In the genomic region with DNA sequence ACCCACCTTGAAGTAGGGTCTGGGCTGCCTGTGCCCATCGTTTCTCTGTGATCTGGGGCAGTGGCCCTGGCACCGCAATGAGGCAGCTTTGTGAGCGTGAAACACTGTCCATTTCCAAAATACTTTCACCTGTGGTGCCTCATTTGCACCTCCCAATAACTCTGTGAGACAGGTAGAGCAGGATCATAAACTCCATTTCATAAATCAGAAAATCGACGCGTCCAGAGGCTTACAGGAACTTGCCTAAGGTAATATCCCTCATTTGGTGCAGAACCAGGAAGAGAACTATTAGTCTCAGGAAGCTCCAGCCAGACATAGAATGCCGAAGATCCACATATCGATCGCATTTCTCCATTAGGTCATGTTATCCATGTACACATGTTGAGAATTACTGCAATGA, we compare ENCODE assay signal across 26 cellular contexts. TPM values are rescaled to one million over a fixed set of nuclear protein-coding genes. Genes with fewer than 3 reads are reported as not detected.
DNase-seq lines count a peak whose midpoint lies in the region; ATAC-seq, FAIRE-seq and TF ChIP-seq lines count a peak whose summit lies in the region.
"Had no signal": no experiment of that assay in that cellular context is flagged by ENCODE, and none has a peak within 500 bp of the region (broad histone marks: within the 10 kb centered on the region; RNA-seq: fewer than 3 reads in every experiment).

No MANE protein-coding gene starts in this region.

- H3K27ac ChIP-seq in HepG2 (ENCODE audit: extremely low read length, insufficient read depth, low read length) (no peak overlapping the region), right lobe of liver (no peak overlapping the region), colonic mucosa (peak overlapping the region; percentile 81), prostate gland (peak overlapping the region; percentile 58 to 85), dorsolateral prefrontal cortex (no peak overlapping the region)
- H3K27ac ChIP-seq: ovary, SK-N-MC had no signal

- H3K36me3 ChIP-seq in HepG2 (replicated peaks in 1 of 2; ENCODE audit: control insufficient read depth in 1 of 2, insufficient read depth in 2 of 2, low read length in 2 of 2) = no peaks in the 10 kb centered on the region
- H3K36me3 ChIP-seq in right lobe of liver = no peaks in the 10 kb centered on the region
- H3K36me3 ChIP-seq in colonic mucosa = no peaks in the 10 kb centered on the region
- H3K36me3 ChIP-seq in prostate gland = no peaks in the 10 kb centered on the region
- H3K36me3 ChIP-seq: ovary had no signal

- no peaks in the 10 kb centered on the region for H3K36me3 Mint-ChIP-seq in activated CD8-positive, alpha-beta T cell treated with anti-CD3 and anti-CD28 coated beads, Interleukin-2, amount 10 ng/mL, durations not matched to agents 7 days and 5 days (ENCODE audit: low read depth)
- H3K36me3 Mint-ChIP-seq: natural killer cell had no signal

- H3K79me2 ChIP-seq in HepG2 (ENCODE audit: insufficient read depth, low read length) = no peaks in the 10 kb centered on the region

- POLR2A ChIA-PET in HepG2 (lab: Yijun Ruan, JAX) = no interaction called here
- POLR2A ChIA-PET in activated CD8-positive, alpha-beta T cell treated with anti-CD3 and anti-CD28 coated beads, Interleukin-2, amount 10 ng/mL, durations not matched to agents 7 days and 5 days (lab: Charles Lee) = no interaction called here

- no peak overlapping the region for H3K4me2 ChIP-seq in HepG2 (ENCODE audit: low read depth, low read length)

- no peak for DNase-seq in HepG2 (ENCODE audit: low spot score)
- DNase-seq in right lobe of liver = no peak
- DNase-seq in colonic mucosa = no peak
- no peak for DNase-seq in prostate gland (ENCODE audit: low spot score)
- no peak for DNase-seq in dorsolateral prefrontal cortex
- DNase-seq in activated CD8-positive, alpha-beta T cell treated with anti-CD3 and anti-CD28 coated beads, Interleukin-2, amount 10 ng/mL, durations not matched to agents 7 days and 5 days = no peak
- no peak for DNase-seq in omental fat pad (ENCODE audit: low spot score)
- no peak for DNase-seq in pons (ENCODE audit: low spot score)
- DNase-seq: activated CD4-positive, alpha-beta T cell treated with anti-CD3 and anti-CD28 coated beads for 48 hours; activated gamma-delta T cell treated with Interleukin-2 at 50 U/mL for 16 hours; activated naive CD8-positive, alpha-beta T cell treated with anti-CD3 and anti-CD28 coated beads, Interleukin-2, amount 50 U/mL, for 24 hours; activated T-cell treated with anti-CD3 and anti-CD28 coated beads, Interleukin-2, amount 50 U/mL, for 1 hour; H7; head of caudate nucleus; natural killer cell; NCI-H1105; NCI-H1930; NCI-H526 treated with DMSO at 0.1 percent for 48 hours; ovary; RPMI8226; stimulated activated CD4-positive, alpha-beta T cell treated with anti-CD3 and anti-CD28 coated beads, Interleukin-2, amount 100 ng/mL, for 48 hours; T-helper 2 cell had no signal

- no peak for TF ChIP-seq POLR2A in HepG2 (IDR thresholded peaks at IDR 0.05; ENCODE audit: insufficient read depth in 1 of 2, low read depth in 2 of 2, low read length in 2 of 2)
- no peak for TF ChIP-seq POLR2A in right lobe of liver (IDR thresholded peaks at IDR 0.05)
- TF ChIP-seq POLR2A in prostate gland (IDR thresholded peaks at IDR 0.05) = no peak

- CTCF ChIA-PET in HepG2 (lab: Yijun Ruan, JAX; ENCODE audit: low intra/inter-chr PET ratio, low total read pairs) = no interaction called here
- CTCF ChIA-PET in activated CD8-positive, alpha-beta T cell treated with anti-CD3 and anti-CD28 coated beads, Interleukin-2, amount 10 ng/mL, durations not matched to agents 7 days and 5 days (lab: Charles Lee) = no interaction called here

- no peaks in the 10 kb centered on the region for H3K9me3 Mint-ChIP-seq in activated CD8-positive, alpha-beta T cell treated with anti-CD3 and anti-CD28 coated beads, Interleukin-2, amount 10 ng/mL, durations not matched to agents 7 days and 5 days (ENCODE audit: insufficient read depth)
- H3K9me3 Mint-ChIP-seq: activated naive CD8-positive, alpha-beta T cell treated with anti-CD3 and anti-CD28 coated beads, Interleukin-2, amount 50 U/mL, for 24 hours; central memory CD8-positive, alpha-beta T cell; natural killer cell had no signal

- intact Hi-C loops in HepG2 (cut with micrococcal nuclease; ENCODE audit: unreplicated experiment) = no loop called here
- intact Hi-C loops in right lobe of liver (cut with DNase I) = loop anchor here (10.0 kb wide), 1 partner anchor 52 kb away; no protein-coding TSS in a partner anchor
- intact Hi-C loops in colonic mucosa (cut with DNase I) = no loop called here
- intact Hi-C loops in prostate gland (cut with DNase I) = no loop called here
- intact Hi-C loops in dorsolateral prefrontal cortex (cut with DNase I) = no loop called here

- peaks cover 13% of the 10 kb centered on the region for H3K27me3 Mint-ChIP-seq in activated CD8-positive, alpha-beta T cell treated with anti-CD3 and anti-CD28 coated beads, Interleukin-2, amount 10 ng/mL, durations not matched to agents 7 days and 5 days (ENCODE audit: low read depth)
- H3K27me3 Mint-ChIP-seq: activated naive CD8-positive, alpha-beta T cell treated with anti-CD3 and anti-CD28 coated beads, Interleukin-2, amount 50 U/mL, for 24 hours had no signal

- no peak for TF ChIP-seq CTCF in HepG2 (CRISPR knock-in tag; IDR thresholded peaks at IDR 0.05)
- TF ChIP-seq CTCF in right lobe of liver (IDR thresholded peaks at IDR 0.05) = no peak
- no peak for TF ChIP-seq CTCF in colonic mucosa (IDR thresholded peaks at IDR 0.05)
- no peak for TF ChIP-seq CTCF in prostate gland (IDR thresholded peaks at IDR 0.05)
- TF ChIP-seq CTCF in dorsolateral prefrontal cortex (IDR thresholded peaks at IDR 0.05 in 54 of 56, conservative IDR thresholded peaks at IDR 0.05 in 2 of 56; ENCODE audit: low read depth in 1 of 56, partially characterized antibody in 56 of 56) = no peak
- no peak for TF ChIP-seq CTCF in omental fat pad (IDR thresholded peaks at IDR 0.05)

- H3K27me3 ChIP-seq in HepG2 (ENCODE audit: control insufficient read depth in 1 of 2, insufficient read depth in 2 of 2, low read length in 2 of 2) (no peaks in the 10 kb centered on the region), right lobe of liver (no peaks in the 10 kb centered on the region), colonic mucosa (no peaks in the 10 kb centered on the region), prostate gland (replicated peaks; ENCODE audit: insufficient read depth) (no peaks in the 10 kb centered on the region), dorsolateral prefrontal cortex (no peaks in the 10 kb centered on the region)
- H3K27me3 ChIP-seq: ovary had no signal

- TF ChIP-seq EP300 in HepG2 (IDR thresholded peaks at IDR 0.05; ENCODE audit: low read depth in 2 of 2, low read length in 2 of 2) = no peak
- no peak for TF ChIP-seq EP300 in HepG2 (CRISPR knock-in tag; IDR thresholded peaks at IDR 0.05; ENCODE audit: borderline replicate concordance)

- H3K4me1 ChIP-seq in HepG2 (ENCODE audit: insufficient read depth, low read length) (peaks cover 88% of the 10 kb centered on the region), right lobe of liver (peaks cover 0 to 53% (median 18%) of the 10 kb centered on the region in 4 donors), colonic mucosa (peaks cover 12% of the 10 kb centered on the region), prostate gland (replicated peaks) (peaks cover 15% of the 10 kb centered on the region)

- WGBS in HepG2 (ENCODE audit: low lambda C conversion rate) = 82% methylated on average over 7 of the region's 9 CpGs
- WGBS in right lobe of liver (ENCODE audit: insufficient coverage, low coverage, low lambda C conversion rate, missing lambda C conversion rate) = 96% methylated on average over 8 of the region's 9 CpGs
- WGBS in prostate gland = 62% methylated on average over 9 of the region's 9 CpGs

- peaks cover 14% of the 10 kb centered on the region for H3K4me1 Mint-ChIP-seq in activated CD8-positive, alpha-beta T cell treated with anti-CD3 and anti-CD28 coated beads, Interleukin-2, amount 10 ng/mL, durations not matched to agents 7 days and 5 days (ENCODE audit: low read depth)

- H3K9me3 ChIP-seq in HepG2 (ENCODE audit: low read length) (no peaks in the 10 kb centered on the region), right lobe of liver (no peaks in the 10 kb centered on the region), colonic mucosa (no peaks in the 10 kb centered on the region), prostate gland (no peaks in the 10 kb centered on the region)
- H3K9me3 ChIP-seq: ovary had no signal

- no peak overlapping the region for H3K9ac ChIP-seq in HepG2 (ENCODE audit: insufficient read depth, low read depth, low read length)
- peak overlapping the region in 1 of 2 donors; percentile 61 for H3K9ac ChIP-seq in colonic mucosa (ENCODE audit: low read depth in 2 of 2, low read length in 2 of 2)

- no peak overlapping the region for H3K4me3 Mint-ChIP-seq in activated CD8-positive, alpha-beta T cell treated with anti-CD3 and anti-CD28 coated beads, Interleukin-2, amount 10 ng/mL, durations not matched to agents 7 days and 5 days
- H3K4me3 Mint-ChIP-seq: activated naive CD8-positive, alpha-beta T cell treated with anti-CD3 and anti-CD28 coated beads, Interleukin-2, amount 50 U/mL, for 24 hours; central memory CD8-positive, alpha-beta T cell; natural killer cell had no signal

- ATAC-seq in HepG2 (no peak), right lobe of liver (no peak), omental fat pad (ENCODE audit: low FRiP score) (no peak)
- no peak for ATAC-seq in activated CD8-positive, alpha-beta T cell treated with anti-CD3 and anti-CD28 coated beads, Interleukin-2, amount 10 ng/mL, durations not matched to agents 7 days and 5 days
- ATAC-seq: activated naive CD8-positive, alpha-beta T cell treated with anti-CD3 and anti-CD28 coated beads, Interleukin-2, amount 50 U/mL, for 24 hours; natural killer cell had no signal

- no TSS peak for BruUV-seq in HepG2 (replicated peaks; lab: Mats Ljungman, UMichigan)

- no peaks in the 10 kb centered on the region for H4K20me1 ChIP-seq in HepG2 (ENCODE audit: insufficient read depth, low read length)

- H2AFZ ChIP-seq in HepG2 (ENCODE audit: low read length) = no peak overlapping the region

- H3K4me3 ChIP-seq in HepG2 (replicated peaks in 1 of 3; ENCODE audit: insufficient read depth in 1 of 3, low read depth in 2 of 3, low read length in 3 of 3) (no peak overlapping the region), right lobe of liver (no peak overlapping the region), colonic mucosa (no peak overlapping the region), prostate gland (no peak overlapping the region), dorsolateral prefrontal cortex (no peak overlapping the region)
- H3K4me3 ChIP-seq: ovary, SK-N-MC had no signal

- no peak for TF ChIP-seq RAD21 in HepG2 (CRISPR knock-in tag; IDR thresholded peaks at IDR 0.05)

- FAIRE-seq in HepG2 (lab: Jason Lieb, UNC) = no peak
- FAIRE-seq: endothelial cell of umbilical vein, urothelium cell line had no signal

- H3K27ac Mint-ChIP-seq in activated CD8-positive, alpha-beta T cell treated with anti-CD3 and anti-CD28 coated beads, Interleukin-2, amount 10 ng/mL, durations not matched to agents 7 days and 5 days = no peak overlapping the region
- H3K27ac Mint-ChIP-seq: activated naive CD8-positive, alpha-beta T cell treated with anti-CD3 and anti-CD28 coated beads, Interleukin-2, amount 50 U/mL, for 24 hours; natural killer cell had no signal

- in situ Hi-C loops in HepG2 (cut with HindIII; ENCODE audit: extremely low pct_ligation_motif_present, low pct_unique_long_range_greater_than_20kb) = no loop called here

RNA-seq across cellular contexts. Expression of gene SEMA4B, which starts 38.2 kb away (rescaled TPM):
- total RNA-seq in HepG2 (2016; rRNA removed; fragmentation: Illumina TruSeq; extraction: Trizol) (1.3 and 2.1 TPM in 2 replicates), right lobe of liver (10 to 100 TPM; 17.1 to 67.7 (median 20.3) TPM), colonic mucosa (100 to 1,000 TPM; 102 to 141 TPM), prostate gland (10 to 100 TPM; 96.1 to 99.6 TPM), dorsolateral prefrontal cortex (100 to 1,000 TPM in 10 of 120 experiments, 10 to 100 TPM in 110; 21.9 to 147 (median 66.9) TPM), omental fat pad (10 to 100 TPM in 3 of 4 donors, 1 to 10 TPM in 1; 9.3 to 24.4 (median 17.6) TPM)
- 2.8 and 3.6 TPM in 2 replicates for total RNA-seq in HepG2 (2016; cell fraction: cytosol; rRNA removed; fragmentation: Illumina TruSeq; extraction: Trizol; ENCODE audit: low read depth)
- 1.8 and 2.7 TPM in 2 replicates for total RNA-seq in HepG2 (2016; cell fraction: insoluble cytoplasmic fraction; rRNA removed; fragmentation: Illumina TruSeq; extraction: Trizol)
- 1.5 and 1.8 TPM in 2 replicates for total RNA-seq in HepG2 (2016; cell fraction: membrane; rRNA removed; fragmentation: Illumina TruSeq; extraction: Trizol)
- 4.4 and 5.3 TPM in 2 replicates for total RNA-seq in HepG2 (2016; cell fraction: nucleus; rRNA removed; fragmentation: Illumina TruSeq; extraction: Trizol)
- polyA plus RNA-seq in HepG2 (2011; rRNA removed) = 17.0 and 31.8 TPM in 2 replicates
- 11.3 and 13.8 TPM in 2 replicates for polyA plus RNA-seq in HepG2 (2011; cell fraction: cytosol; rRNA removed)
- polyA plus RNA-seq in HepG2 (2011; cell fraction: nucleus; rRNA removed) = 63.8 and 71.1 TPM in 2 replicates
- polyA plus RNA-seq in HepG2 (2012) = 11.2 and 22.4 TPM in 2 replicates
- polyA plus RNA-seq in HepG2 (2016; cell fraction: cytosol; fragmentation: Illumina TruSeq; extraction: Trizol; ENCODE audit: low read depth) = 0.40 and 0.47 TPM in 2 replicates
- polyA plus RNA-seq in HepG2 (2016; cell fraction: insoluble cytoplasmic fraction; fragmentation: Illumina TruSeq; extraction: Trizol; ENCODE audit: low read depth) = 2.0 and 2.2 TPM in 2 replicates
- 0.70 and 1.2 TPM in 2 replicates for polyA plus RNA-seq in HepG2 (2016; cell fraction: membrane; fragmentation: Illumina TruSeq; extraction: Trizol; ENCODE audit: low read depth)
- polyA plus RNA-seq in HepG2 (2016; cell fraction: nucleus; fragmentation: Illumina TruSeq; extraction: Trizol; ENCODE audit: insufficient read depth, low read depth) = 14.4 and 14.8 TPM in 2 replicates
- polyA minus RNA-seq in HepG2 (2011; rRNA and poly(A)+ RNA removed; ENCODE audit: low replicate concordance) = 42.2 and 71.8 TPM in 2 replicates
- 25.4 and 35.9 TPM in 2 replicates for polyA minus RNA-seq in HepG2 (2011; cell fraction: cytosol; rRNA and poly(A)+ RNA removed)
- 35.4 and 39.4 TPM in 2 replicates for polyA minus RNA-seq in HepG2 (2011; cell fraction: nucleus; rRNA and poly(A)+ RNA removed)
- total RNA-seq in activated CD8-positive, alpha-beta T cell treated with anti-CD3 and anti-CD28 coated beads, Interleukin-2, amount 10 ng/mL, durations not matched to agents 7 days and 5 days = 10 to 100 TPM in 1 of 2 experiments, 1 to 10 TPM in 1; 8.6 to 11.2 TPM

Comparison
In these comparisons a context has a peak if more than half of its experiments do, and no peak if none do; other contexts are left out.
1. intact Hi-C loops: an anchor here in right lobe of liver (10.0 kb wide); none called in HepG2, colonic mucosa, prostate gland and dorsolateral prefrontal cortex.
2. H3K27ac ChIP-seq: peak in colonic mucosa (single experiment) and prostate gland (2 of 2); none in HepG2 (single experiment), right lobe of liver (0 of 3) and dorsolateral prefrontal cortex (0 of 59).